In the genomic region with DNA sequence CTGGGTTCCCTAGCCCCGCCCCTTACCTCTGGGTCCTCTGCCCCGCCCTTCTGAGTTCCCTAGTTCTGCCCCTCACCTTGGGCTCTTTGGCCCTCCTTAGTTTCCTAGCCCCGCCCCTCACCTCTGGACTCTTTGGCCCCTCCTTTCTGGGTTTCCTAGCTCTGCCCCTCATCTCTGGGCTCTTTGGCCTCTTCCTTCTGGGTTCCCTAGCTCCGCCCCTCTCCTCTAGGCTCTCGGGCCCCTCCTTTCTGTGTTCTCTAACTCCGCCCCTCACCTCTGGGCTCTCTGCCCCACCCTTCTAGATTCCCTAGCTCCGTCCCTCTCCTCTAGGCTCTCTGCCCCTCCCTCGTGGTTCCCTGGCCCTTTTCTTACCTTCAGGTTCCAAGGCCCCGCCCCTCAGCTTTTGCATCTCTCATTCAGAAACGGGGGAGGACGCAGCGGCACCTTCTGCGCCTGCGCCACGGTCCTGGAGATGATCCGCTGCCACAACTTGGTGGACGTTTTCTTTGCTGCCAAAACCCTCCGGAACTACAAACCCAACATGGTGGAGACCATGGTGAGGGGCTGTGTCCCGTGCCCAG, we compare ENCODE assay signal across 1 cellular context.
TF ChIP-seq lines count a peak whose summit lies in the region.

No MANE protein-coding gene starts in this region.

TF ChIP-seq in K562, 482 proteins besides CTCF, POLR2A, EP300 and RAD21 (continued from another document and continues in another):
- TF ChIP-seq, protein P1, sequence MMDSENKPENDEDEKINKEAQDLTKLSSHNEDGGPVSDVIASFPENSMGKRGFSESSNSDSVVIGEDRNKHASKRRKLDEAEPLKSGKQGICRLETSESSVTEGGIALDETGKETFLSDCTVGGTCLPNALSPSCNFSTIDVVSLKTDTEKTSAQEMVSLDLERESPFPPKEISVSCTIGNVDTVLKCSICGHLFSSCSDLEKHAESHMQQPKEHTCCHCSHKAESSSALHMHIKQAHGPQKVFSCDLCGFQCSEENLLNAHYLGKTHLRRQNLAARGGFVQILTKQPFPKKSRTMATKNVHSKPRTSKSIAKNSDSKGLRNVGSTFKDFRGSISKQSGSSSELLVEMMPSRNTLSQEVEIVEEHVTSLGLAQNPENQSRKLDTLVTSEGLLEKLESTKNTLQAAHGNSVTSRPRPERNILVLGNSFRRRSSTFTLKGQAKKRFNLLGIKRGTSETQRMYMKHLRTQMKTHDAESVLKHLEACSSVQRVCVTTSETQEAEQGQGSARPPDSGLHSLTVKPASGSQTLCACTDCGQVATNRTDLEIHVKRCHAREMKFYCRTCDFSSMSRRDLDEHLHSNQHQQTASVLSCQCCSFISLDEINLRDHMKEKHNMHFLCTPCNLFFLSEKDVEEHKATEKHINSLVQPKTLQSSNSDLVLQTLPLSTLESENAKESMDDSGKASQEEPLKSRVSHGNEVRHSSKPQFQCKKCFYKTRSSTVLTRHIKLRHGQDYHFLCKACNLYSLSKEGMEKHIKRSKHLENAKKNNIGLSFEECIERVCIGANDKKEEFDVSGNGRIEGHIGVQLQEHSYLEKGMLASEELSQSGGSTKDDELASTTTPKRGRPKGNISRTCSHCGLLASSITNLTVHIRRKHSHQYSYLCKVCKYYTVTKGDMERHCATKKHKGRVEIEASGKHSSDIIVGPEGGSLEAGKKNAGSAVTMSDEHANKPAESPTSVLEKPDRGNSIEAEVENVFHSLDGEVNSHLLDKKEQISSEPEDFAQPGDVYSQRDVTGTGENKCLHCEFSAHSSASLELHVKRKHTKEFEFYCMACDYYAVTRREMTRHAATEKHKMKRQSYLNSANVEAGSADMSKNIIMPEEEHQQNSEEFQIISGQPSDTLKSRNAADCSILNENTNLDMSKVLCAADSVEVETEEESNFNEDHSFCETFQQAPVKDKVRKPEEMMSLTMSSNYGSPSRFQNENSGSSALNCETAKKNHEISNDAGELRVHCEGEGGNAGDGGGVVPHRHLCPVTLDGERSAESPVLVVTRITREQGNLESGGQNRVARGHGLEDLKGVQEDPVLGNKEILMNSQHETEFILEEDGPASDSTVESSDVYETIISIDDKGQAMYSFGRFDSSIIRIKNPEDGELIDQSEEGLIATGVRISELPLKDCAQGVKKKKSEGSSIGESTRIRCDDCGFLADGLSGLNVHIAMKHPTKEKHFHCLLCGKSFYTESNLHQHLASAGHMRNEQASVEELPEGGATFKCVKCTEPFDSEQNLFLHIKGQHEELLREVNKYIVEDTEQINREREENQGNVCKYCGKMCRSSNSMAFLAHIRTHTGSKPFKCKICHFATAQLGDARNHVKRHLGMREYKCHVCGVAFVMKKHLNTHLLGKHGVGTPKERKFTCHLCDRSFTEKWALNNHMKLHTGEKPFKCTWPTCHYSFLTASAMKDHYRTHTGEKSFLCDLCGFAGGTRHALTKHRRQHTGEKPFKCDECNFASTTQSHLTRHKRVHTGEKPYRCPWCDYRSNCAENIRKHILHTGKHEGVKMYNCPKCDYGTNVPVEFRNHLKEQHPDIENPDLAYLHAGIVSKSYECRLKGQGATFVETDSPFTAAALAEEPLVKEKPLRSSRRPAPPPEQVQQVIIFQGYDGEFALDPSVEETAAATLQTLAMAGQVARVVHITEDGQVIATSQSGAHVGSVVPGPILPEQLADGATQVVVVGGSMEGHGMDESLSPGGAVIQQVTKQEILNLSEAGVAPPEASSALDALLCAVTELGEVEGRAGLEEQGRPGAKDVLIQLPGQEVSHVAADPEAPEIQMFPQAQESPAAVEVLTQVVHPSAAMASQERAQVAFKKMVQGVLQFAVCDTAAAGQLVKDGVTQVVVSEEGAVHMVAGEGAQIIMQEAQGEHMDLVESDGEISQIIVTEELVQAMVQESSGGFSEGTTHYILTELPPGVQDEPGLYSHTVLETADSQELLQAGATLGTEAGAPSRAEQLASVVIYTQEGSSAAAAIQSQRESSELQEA (IDR thresholded peaks at IDR 0.05; ENCODE audit: low read depth), result peak; percentile 54; the same call in 1 of the 2 replicates
- TF ChIP-seq ZC3H4 (CRISPR knock-in tag; IDR thresholded peaks at IDR 0.05; ENCODE audit: borderline replicate concordance) (no peak), BHLHE40 (IDR thresholded peaks at IDR 0.05; ENCODE audit: low read length) (0 out of 2 replicates have a peak, but pooled peaks have one; percentile 23), SMAD4 (CRISPR knock-in tag; conservative IDR thresholded peaks at IDR 0.05) (0 out of 2 replicates have a peak, but pooled peaks have one; percentile 31), NFATC3 (IDR thresholded peaks at IDR 0.05) (no peak), MEIS2 (IDR thresholded peaks at IDR 0.05; ENCODE audit: partially characterized antibody) (peak; percentile 43), JUND (IDR thresholded peaks at IDR 0.05; ENCODE audit: borderline replicate concordance, low read depth, low read length) (0 out of 2 replicates have a peak, but pooled peaks have one; percentile 21), JUND (tag; IDR thresholded peaks at IDR 0.05; ENCODE audit: borderline replicate concordance, low read depth, low read length) (no peak; the same call in 2 of the 3 replicates), IFI16 (CRISPR knock-in tag; IDR thresholded peaks at IDR 0.05) (no peak), CHD2 (IDR thresholded peaks at IDR 0.05; ENCODE audit: low read depth, low read length) (no peak), NBN (IDR thresholded peaks at IDR 0.05; ENCODE audit: low read depth) (0 out of 2 replicates have a peak, but pooled peaks have one; percentile 25), BRD4 (IDR thresholded peaks at IDR 0.05) (no peak), ZFX (CRISPR knock-in tag; IDR thresholded peaks at IDR 0.05) (no peak), CTBP1 (IDR thresholded peaks at IDR 0.05; ENCODE audit: borderline replicate concordance) (peak; percentile 40; the same call in 1 of the 2 replicates), HCFC1 (IDR thresholded peaks at IDR 0.05; ENCODE audit: low read depth, low read length) (no peak), CAMTA2 (CRISPR knock-in tag; conservative IDR thresholded peaks at IDR 0.05) (no peak), ILF3 (IDR thresholded peaks at IDR 0.05; ENCODE audit: borderline replicate concordance) (no peak), NRF1 (conservative IDR thresholded peaks at IDR 0.05 in 1 of 2, IDR thresholded peaks at IDR 0.05 in 1 of 2) (peak; percentile 94 to 95), NR1H2 (CRISPR knock-in tag; IDR thresholded peaks at IDR 0.05) (no peak), KDM5B (IDR thresholded peaks at IDR 0.05; ENCODE audit: insufficient replicate concordance, low read depth, low read length) (peak; percentile 26), NFE2L1 (tag; IDR thresholded peaks at IDR 0.05; ENCODE audit: borderline replicate concordance, low read depth) (no peak), SNIP1 (IDR thresholded peaks at IDR 0.05; ENCODE audit: low read depth) (no peak), EGR1 (conservative IDR thresholded peaks at IDR 0.05) (peak; percentile 33; the same call in 1 of the 2 replicates), MAZ (CRISPR knock-in tag; conservative IDR thresholded peaks at IDR 0.05 in 1 of 2, IDR thresholded peaks at IDR 0.05 in 1 of 2) (peak in 1 of 2 experiments; percentile 89; a peak in 2 of 4 replicates), NFE2 (IDR thresholded peaks at IDR 0.05; ENCODE audit: low read depth) (no peak), TOE1 (IDR thresholded peaks at IDR 0.05; ENCODE audit: borderline replicate concordance) (peak; percentile 39; the same call in 1 of the 2 replicates), TOE1 (CRISPR knock-in tag; IDR thresholded peaks at IDR 0.05; ENCODE audit: borderline replicate concordance, low read depth) (no peak), ZNF584 (CRISPR knock-in tag; IDR thresholded peaks at IDR 0.05; ENCODE audit: low read depth) (no peak), HSF4 (CRISPR knock-in tag; IDR thresholded peaks at IDR 0.05; ENCODE audit: borderline replicate concordance) (no peak), ATF7 (IDR thresholded peaks at IDR 0.05) (peak; percentile 51; the same call in 1 of the 2 replicates), HDGF (IDR thresholded peaks at IDR 0.05) (0 out of 2 replicates have a peak, but pooled peaks have one; percentile 68)
- TF ChIP-seq, protein P2, sequence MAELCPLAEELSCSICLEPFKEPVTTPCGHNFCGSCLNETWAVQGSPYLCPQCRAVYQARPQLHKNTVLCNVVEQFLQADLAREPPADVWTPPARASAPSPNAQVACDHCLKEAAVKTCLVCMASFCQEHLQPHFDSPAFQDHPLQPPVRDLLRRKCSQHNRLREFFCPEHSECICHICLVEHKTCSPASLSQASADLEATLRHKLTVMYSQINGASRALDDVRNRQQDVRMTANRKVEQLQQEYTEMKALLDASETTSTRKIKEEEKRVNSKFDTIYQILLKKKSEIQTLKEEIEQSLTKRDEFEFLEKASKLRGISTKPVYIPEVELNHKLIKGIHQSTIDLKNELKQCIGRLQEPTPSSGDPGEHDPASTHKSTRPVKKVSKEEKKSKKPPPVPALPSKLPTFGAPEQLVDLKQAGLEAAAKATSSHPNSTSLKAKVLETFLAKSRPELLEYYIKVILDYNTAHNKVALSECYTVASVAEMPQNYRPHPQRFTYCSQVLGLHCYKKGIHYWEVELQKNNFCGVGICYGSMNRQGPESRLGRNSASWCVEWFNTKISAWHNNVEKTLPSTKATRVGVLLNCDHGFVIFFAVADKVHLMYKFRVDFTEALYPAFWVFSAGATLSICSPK (IDR thresholded peaks at IDR 0.05; ENCODE audit: borderline replicate concordance), result no peak
- TF ChIP-seq, protein P3, sequence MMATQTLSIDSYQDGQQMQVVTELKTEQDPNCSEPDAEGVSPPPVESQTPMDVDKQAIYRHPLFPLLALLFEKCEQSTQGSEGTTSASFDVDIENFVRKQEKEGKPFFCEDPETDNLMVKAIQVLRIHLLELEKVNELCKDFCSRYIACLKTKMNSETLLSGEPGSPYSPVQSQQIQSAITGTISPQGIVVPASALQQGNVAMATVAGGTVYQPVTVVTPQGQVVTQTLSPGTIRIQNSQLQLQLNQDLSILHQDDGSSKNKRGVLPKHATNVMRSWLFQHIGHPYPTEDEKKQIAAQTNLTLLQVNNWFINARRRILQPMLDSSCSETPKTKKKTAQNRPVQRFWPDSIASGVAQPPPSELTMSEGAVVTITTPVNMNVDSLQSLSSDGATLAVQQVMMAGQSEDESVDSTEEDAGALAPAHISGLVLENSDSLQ (IDR thresholded peaks at IDR 0.05), result peak; percentile 42; the same call in 1 of the 2 replicates
- TF ChIP-seq, protein P4, sequence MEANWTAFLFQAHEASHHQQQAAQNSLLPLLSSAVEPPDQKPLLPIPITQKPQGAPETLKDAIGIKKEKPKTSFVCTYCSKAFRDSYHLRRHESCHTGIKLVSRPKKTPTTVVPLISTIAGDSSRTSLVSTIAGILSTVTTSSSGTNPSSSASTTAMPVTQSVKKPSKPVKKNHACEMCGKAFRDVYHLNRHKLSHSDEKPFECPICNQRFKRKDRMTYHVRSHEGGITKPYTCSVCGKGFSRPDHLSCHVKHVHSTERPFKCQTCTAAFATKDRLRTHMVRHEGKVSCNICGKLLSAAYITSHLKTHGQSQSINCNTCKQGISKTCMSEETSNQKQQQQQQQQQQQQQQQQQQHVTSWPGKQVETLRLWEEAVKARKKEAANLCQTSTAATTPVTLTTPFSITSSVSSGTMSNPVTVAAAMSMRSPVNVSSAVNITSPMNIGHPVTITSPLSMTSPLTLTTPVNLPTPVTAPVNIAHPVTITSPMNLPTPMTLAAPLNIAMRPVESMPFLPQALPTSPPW (CRISPR knock-in tag; IDR thresholded peaks at IDR 0.05), result peak; percentile 76
- TF ChIP-seq, protein P5, sequence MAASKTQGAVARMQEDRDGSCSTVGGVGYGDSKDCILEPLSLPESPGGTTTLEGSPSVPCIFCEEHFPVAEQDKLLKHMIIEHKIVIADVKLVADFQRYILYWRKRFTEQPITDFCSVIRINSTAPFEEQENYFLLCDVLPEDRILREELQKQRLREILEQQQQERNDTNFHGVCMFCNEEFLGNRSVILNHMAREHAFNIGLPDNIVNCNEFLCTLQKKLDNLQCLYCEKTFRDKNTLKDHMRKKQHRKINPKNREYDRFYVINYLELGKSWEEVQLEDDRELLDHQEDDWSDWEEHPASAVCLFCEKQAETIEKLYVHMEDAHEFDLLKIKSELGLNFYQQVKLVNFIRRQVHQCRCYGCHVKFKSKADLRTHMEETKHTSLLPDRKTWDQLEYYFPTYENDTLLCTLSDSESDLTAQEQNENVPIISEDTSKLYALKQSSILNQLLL (CRISPR knock-in tag; IDR thresholded peaks at IDR 0.05; ENCODE audit: borderline replicate concordance), result no peak
- TF ChIP-seq, protein P6, sequence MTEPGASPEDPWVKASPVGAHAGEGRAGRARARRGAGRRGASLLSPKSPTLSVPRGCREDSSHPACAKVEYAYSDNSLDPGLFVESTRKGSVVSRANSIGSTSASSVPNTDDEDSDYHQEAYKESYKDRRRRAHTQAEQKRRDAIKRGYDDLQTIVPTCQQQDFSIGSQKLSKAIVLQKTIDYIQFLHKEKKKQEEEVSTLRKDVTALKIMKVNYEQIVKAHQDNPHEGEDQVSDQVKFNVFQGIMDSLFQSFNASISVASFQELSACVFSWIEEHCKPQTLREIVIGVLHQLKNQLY (CRISPR knock-in tag; conservative IDR thresholded peaks at IDR 0.05), result no peak
- TF ChIP-seq, protein P7, sequence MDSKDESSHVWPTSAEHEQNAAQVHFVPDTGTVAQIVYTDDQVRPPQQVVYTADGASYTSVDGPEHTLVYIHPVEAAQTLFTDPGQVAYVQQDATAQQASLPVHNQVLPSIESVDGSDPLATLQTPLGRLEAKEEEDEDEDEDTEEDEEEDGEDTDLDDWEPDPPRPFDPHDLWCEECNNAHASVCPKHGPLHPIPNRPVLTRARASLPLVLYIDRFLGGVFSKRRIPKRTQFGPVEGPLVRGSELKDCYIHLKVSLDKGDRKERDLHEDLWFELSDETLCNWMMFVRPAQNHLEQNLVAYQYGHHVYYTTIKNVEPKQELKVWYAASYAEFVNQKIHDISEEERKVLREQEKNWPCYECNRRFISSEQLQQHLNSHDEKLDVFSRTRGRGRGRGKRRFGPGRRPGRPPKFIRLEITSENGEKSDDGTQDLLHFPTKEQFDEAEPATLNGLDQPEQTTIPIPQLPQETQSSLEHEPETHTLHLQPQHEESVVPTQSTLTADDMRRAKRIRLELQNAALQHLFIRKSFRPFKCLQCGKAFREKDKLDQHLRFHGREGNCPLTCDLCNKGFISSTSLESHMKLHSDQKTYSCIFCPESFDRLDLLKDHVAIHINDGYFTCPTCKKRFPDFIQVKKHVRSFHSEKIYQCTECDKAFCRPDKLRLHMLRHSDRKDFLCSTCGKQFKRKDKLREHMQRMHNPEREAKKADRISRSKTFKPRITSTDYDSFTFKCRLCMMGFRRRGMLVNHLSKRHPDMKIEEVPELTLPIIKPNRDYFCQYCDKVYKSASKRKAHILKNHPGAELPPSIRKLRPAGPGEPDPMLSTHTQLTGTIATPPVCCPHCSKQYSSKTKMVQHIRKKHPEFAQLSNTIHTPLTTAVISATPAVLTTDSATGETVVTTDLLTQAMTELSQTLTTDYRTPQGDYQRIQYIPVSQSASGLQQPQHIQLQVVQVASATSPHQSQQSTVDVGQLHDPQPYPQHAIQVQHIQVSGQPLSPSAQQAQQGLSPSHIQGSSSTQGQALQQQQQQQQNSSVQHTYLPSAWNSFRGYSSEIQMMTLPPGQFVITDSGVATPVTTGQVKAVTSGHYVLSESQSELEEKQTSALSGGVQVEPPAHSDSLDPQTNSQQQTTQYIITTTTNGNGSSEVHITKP (IDR thresholded peaks at IDR 0.05; ENCODE audit: partially characterized antibody), result peak; percentile 94
